27 cellular contexts compared by ENCODE assay signal in genomic region chrX:127702527-127702926, GRCh38.
"Had no signal": no experiment of that assay in that cellular context is flagged by ENCODE, and none has a peak within 500 bp of the region (broad histone marks: within the 10 kb centered on the region; RNA-seq: fewer than 3 reads in every experiment).

No MANE protein-coding gene starts in this region.

- H3K4me1 ChIP-seq: colonic mucosa, esophagus muscularis mucosa, esophagus squamous epithelium, foreskin keratinocyte, gastrocnemius medialis, gastroesophageal sphincter, heart left ventricle, heart right ventricle had no signal

- DNase-seq: colonic mucosa; cortex of kidney; dermis blood vessel endothelial cell; dorsolateral prefrontal cortex; effector CD4-positive, alpha-beta T cell; effector CD8-positive, alpha-beta T cell; effector memory CD4-positive, alpha-beta T cell; effector memory CD8-positive, alpha-beta T cell; endodermal cell; erythroblast; esophagus squamous epithelium; foreskin fibroblast; foreskin keratinocyte; foreskin melanocyte; gastrocnemius medialis; glutamatergic neuron; head of caudate nucleus; heart left ventricle; heart right ventricle had no signal

- H3K27ac ChIP-seq: colonic mucosa, coronary artery, dorsolateral prefrontal cortex, epithelial cell of prostate, esophagus muscularis mucosa, esophagus squamous epithelium, foreskin keratinocyte, gastrocnemius medialis, gastroesophageal sphincter, heart left ventricle, heart right ventricle had no signal

- ATAC-seq: effector memory CD8-positive, alpha-beta T cell; esophagus mucosa; foreskin keratinocyte; gastrocnemius medialis; gastroesophageal sphincter; heart left ventricle; heart right ventricle had no signal

- H3K27me3 ChIP-seq: colonic mucosa, esophagus muscularis mucosa, esophagus squamous epithelium, foreskin keratinocyte, gastrocnemius medialis, gastroesophageal sphincter, heart left ventricle, heart right ventricle had no signal

- H3K9me3 ChIP-seq: colonic mucosa, esophagus muscularis mucosa, esophagus squamous epithelium, gastrocnemius medialis, gastroesophageal sphincter, heart left ventricle, heart right ventricle had no signal

- H3K4me3 ChIP-seq: colonic mucosa, coronary artery, dorsolateral prefrontal cortex, esophagus muscularis mucosa, esophagus squamous epithelium, gastrocnemius medialis, gastroesophageal sphincter, heart left ventricle, heart right ventricle had no signal

- H3K36me3 ChIP-seq: colonic mucosa, esophagus muscularis mucosa, esophagus squamous epithelium, gastrocnemius medialis, gastroesophageal sphincter, heart left ventricle, heart right ventricle had no signal

- FAIRE-seq: endometrium, endothelial cell of umbilical vein, frontal cortex had no signal
